ENCODE assay signal across 16 cellular contexts in genomic region chr10:71086439-71087080, GRCh38.
DNase-seq lines count a peak whose midpoint lies in the region; ATAC-seq and TF ChIP-seq lines count a peak whose summit lies in the region.
"Had no signal": no experiment of that assay in that cellular context is flagged by ENCODE, and none has a peak within 500 bp of the region (broad histone marks: within the 10 kb centered on the region; RNA-seq: fewer than 3 reads in every experiment).

No MANE protein-coding gene starts in this region.

- no peak for TF ChIP-seq POLR2A in upper lobe of left lung (IDR thresholded peaks at IDR 0.05)

- TF ChIP-seq CTCF in neural progenitor cell (IDR thresholded peaks at IDR 0.05), result no peak
- no peak for TF ChIP-seq CTCF in upper lobe of left lung (IDR thresholded peaks at IDR 0.05)

- H3K4me3 ChIP-seq in neural progenitor cell (no peak overlapping the region), upper lobe of left lung (no peak overlapping the region)
- H3K4me3 ChIP-seq: cardiac muscle cell, right lobe of liver, tibial artery had no signal

- H3K4me1 ChIP-seq in neural progenitor cell (peaks cover 68% of the 10 kb centered on the region), upper lobe of left lung (no peaks in the 10 kb centered on the region)
- H3K4me1 ChIP-seq: Caco-2, right lobe of liver had no signal

- no peak overlapping the region for H3K4me3 Mint-ChIP-seq in activated T-helper 2 cell treated with anti-CD3 and anti-CD28 coated beads, Interferon-gamma antibody, Interleukin-2, Interleukin-4, amounts not matched to agents 10 μg/mL and 5 μg/mL and 100 μg/mL, durations not matched to agents 14 hours and 24 hours and 36 hours (ENCODE audit: low read depth)
- H3K4me3 Mint-ChIP-seq in neural progenitor cell, result no peak overlapping the region
- H3K4me3 Mint-ChIP-seq: H9 had no signal

- no peaks in the 10 kb centered on the region for H3K36me3 Mint-ChIP-seq in activated T-helper 2 cell treated with anti-CD3 and anti-CD28 coated beads, Interferon-gamma antibody, Interleukin-2, Interleukin-4, amounts not matched to agents 10 μg/mL and 5 μg/mL and 100 μg/mL, durations not matched to agents 14 hours and 24 hours and 36 hours (ENCODE audit: low read depth)
- no peaks in the 10 kb centered on the region for H3K36me3 Mint-ChIP-seq in neural progenitor cell

- no peak overlapping the region for H3K9ac ChIP-seq in neural progenitor cell

- H3F3A ChIP-seq in neural progenitor cell (ENCODE audit: low read depth), result peaks cover 23% of the 10 kb centered on the region

- H4K20me1 ChIP-seq in neural progenitor cell (ENCODE audit: low read depth), result no peaks in the 10 kb centered on the region

- no peaks in the 10 kb centered on the region for H3K9me3 Mint-ChIP-seq in activated T-helper 2 cell treated with anti-CD3 and anti-CD28 coated beads, Interferon-gamma antibody, Interleukin-2, Interleukin-4, amounts not matched to agents 10 μg/mL and 5 μg/mL and 100 μg/mL, durations not matched to agents 14 hours and 24 hours and 36 hours
- no peaks in the 10 kb centered on the region for H3K9me3 Mint-ChIP-seq in neural progenitor cell
- H3K9me3 Mint-ChIP-seq: H9 had no signal

- H3K79me2 ChIP-seq in neural progenitor cell (ENCODE audit: low read depth), result no peaks in the 10 kb centered on the region

- H2AFZ ChIP-seq in neural progenitor cell (replicated peaks), result no peak overlapping the region

- WGBS in upper lobe of left lung, 2 donors, result 70 to 78% methylated on average over 11 of the region's 11 CpGs

- peak; percentile 10 for DNase-seq in DMS153 treated with DMSO at 0.1 percent for 48 hours (lab: John Stamatoyannopoulos, UW; ENCODE audit: unreplicated experiment)
- DNase-seq in NCI-H1436 (lab: John Stamatoyannopoulos, UW), result peak; percentile 16
- DNase-seq in activated T-helper 2 cell treated with anti-CD3 and anti-CD28 coated beads, Interferon-gamma antibody, Interleukin-2, Interleukin-4, amounts not matched to agents 10 μg/mL and 5 μg/mL and 100 μg/mL, durations not matched to agents 14 hours and 24 hours and 36 hours (ENCODE audit: low spot score), result peak; percentile 4
- DNase-seq in neural progenitor cell (ENCODE audit: low spot score), result no peak
- no peak for DNase-seq in upper lobe of left lung
- no peak for DNase-seq in dedifferentiated amniotic fluid mesenchymal stem cell (ENCODE audit: extremely low spot score)
- DNase-seq: amygdala; glutamatergic neuron; stimulated activated naive CD4-positive, alpha-beta T cell; T-helper 9 cell had no signal

- ATAC-seq in upper lobe of left lung (ENCODE audit: low FRiP score in 2 of 2) (no peak), GM21528 (IDR thresholded peaks at IDR 0.05; ENCODE audit: low FRiP score, unreplicated experiment) (no peak)
- ATAC-seq: right lobe of liver had no signal

- H3K27me3 Mint-ChIP-seq in activated T-helper 2 cell treated with anti-CD3 and anti-CD28 coated beads, Interferon-gamma antibody, Interleukin-2, Interleukin-4, amounts not matched to agents 10 μg/mL and 5 μg/mL and 100 μg/mL, durations not matched to agents 14 hours and 24 hours and 36 hours (ENCODE audit: low read depth), result no peaks in the 10 kb centered on the region
- peaks cover 17% of the 10 kb centered on the region for H3K27me3 Mint-ChIP-seq in neural progenitor cell (ENCODE audit: insufficient read depth, low read depth)

- no peaks in the 10 kb centered on the region for H3K36me3 ChIP-seq in neural progenitor cell
- no peaks in the 10 kb centered on the region for H3K36me3 ChIP-seq in upper lobe of left lung
- H3K36me3 ChIP-seq: cardiac muscle cell, right lobe of liver, tibial artery had no signal

- H3K27ac Mint-ChIP-seq in activated T-helper 2 cell treated with anti-CD3 and anti-CD28 coated beads, Interferon-gamma antibody, Interleukin-2, Interleukin-4, amounts not matched to agents 10 μg/mL and 5 μg/mL and 100 μg/mL, durations not matched to agents 14 hours and 24 hours and 36 hours, result no peak overlapping the region
- no peak overlapping the region for H3K27ac Mint-ChIP-seq in neural progenitor cell

- H3K4me1 Mint-ChIP-seq in activated T-helper 2 cell treated with anti-CD3 and anti-CD28 coated beads, Interferon-gamma antibody, Interleukin-2, Interleukin-4, amounts not matched to agents 10 μg/mL and 5 μg/mL and 100 μg/mL, durations not matched to agents 14 hours and 24 hours and 36 hours (ENCODE audit: low read depth), result no peaks in the 10 kb centered on the region
- H3K4me1 Mint-ChIP-seq in neural progenitor cell, result peaks cover 30% of the 10 kb centered on the region
- H3K4me1 Mint-ChIP-seq: H9 had no signal

- no peaks in the 10 kb centered on the region for H3K27me3 ChIP-seq in neural progenitor cell
- H3K27me3 ChIP-seq in upper lobe of left lung, result no peaks in the 10 kb centered on the region
- H3K27me3 ChIP-seq: cardiac muscle cell, right lobe of liver, tibial artery had no signal

- H3K27ac ChIP-seq in neural progenitor cell, result no peak overlapping the region
- H3K27ac ChIP-seq in upper lobe of left lung, result no peak overlapping the region
- H3K27ac ChIP-seq: cardiac muscle cell, right lobe of liver, tibial artery had no signal

- H3K9me3 ChIP-seq in neural progenitor cell (ENCODE audit: low read depth) (no peaks in the 10 kb centered on the region), upper lobe of left lung (no peaks in the 10 kb centered on the region)
- H3K9me3 ChIP-seq: Caco-2, right lobe of liver, tibial artery had no signal

- intact Hi-C loops in activated T-helper 2 cell treated with anti-CD3 and anti-CD28 coated beads, Interferon-gamma antibody, Interleukin-2, Interleukin-4, amounts not matched to agents 10 μg/mL and 5 μg/mL and 100 μg/mL, durations not matched to agents 14 hours and 24 hours and 36 hours (cut with micrococcal nuclease), result no loop called here

- peak overlapping the region; percentile 72 for H3K4me2 ChIP-seq in neural progenitor cell

- TF ChIP-seq EP300 in upper lobe of left lung (IDR thresholded peaks at IDR 0.05), result no peak

Comparison
In these comparisons a context has a peak if more than half of its experiments do, and no peak if none do; other contexts are left out.
1. DNase-seq: peak in DMS153 treated with DMSO at 0.1 percent for 48 hours (single experiment), NCI-H1436 (single experiment) and activated T-helper 2 cell treated with anti-CD3 and anti-CD28 coated beads, Interferon-gamma antibody, Interleukin-2, Interleukin-4, amounts not matched to agents 10 μg/mL and 5 μg/mL and 100 μg/mL, durations not matched to agents 14 hours and 24 hours and 36 hours (single experiment); none in neural progenitor cell (single experiment), upper lobe of left lung (0 of 2) and dedifferentiated amniotic fluid mesenchymal stem cell (single experiment).